ENCODE assay signal across 22 cellular contexts in genomic region chr11:32573228-32573627, GRCh38.
"Had no signal": no experiment of that assay in that cellular context is flagged by ENCODE, and none has a peak within 500 bp of the region (broad histone marks: within the 10 kb centered on the region; RNA-seq: fewer than 3 reads in every experiment).

No MANE protein-coding gene starts in this region.

- H3K4me3 Mint-ChIP-seq: activated T-helper 17 cell treated with anti-CD3 and anti-CD28 coated beads, Interleukin-2, amount 50 U/mL, for 72 hours; naive thymus-derived CD8-positive, alpha-beta T cell; T-helper 2 cell treated with Interferon-gamma antibody and Interleukin-4, amounts not matched to agents 5 μg/mL and 100 μg/mL, for 36 hours; WTC11 had no signal

- H3K4me1 Mint-ChIP-seq: activated T-helper 17 cell treated with anti-CD3 and anti-CD28 coated beads, Interleukin-2, amount 50 U/mL, for 72 hours had no signal

- FAIRE-seq: frontal cortex, TTC549 had no signal

- H3K27ac Mint-ChIP-seq: activated naive CD4-positive, alpha-beta T cell treated with anti-CD3 and anti-CD28 coated beads, Interleukin-2, amount 50 U/mL, for 72 hours; activated T-helper 17 cell treated with anti-CD3 and anti-CD28 coated beads, Interleukin-2, amount 50 U/mL, for 72 hours; naive thymus-derived CD8-positive, alpha-beta T cell; T-helper 2 cell treated with Interferon-gamma antibody and Interleukin-4, amounts not matched to agents 5 μg/mL and 100 μg/mL, for 36 hours; WTC11 had no signal

- H3K9me3 ChIP-seq: left lung, psoas muscle, right atrium auricular region, thyroid gland had no signal

- H3K4me1 ChIP-seq: left lung, psoas muscle, right atrium auricular region, thyroid gland had no signal

- ATAC-seq: activated naive CD4-positive, alpha-beta T cell treated with anti-CD3 and anti-CD28 coated beads, Interleukin-2, amount 50 U/mL, for 72 hours; activated T-helper 17 cell treated with anti-CD3 and anti-CD28 coated beads, Interleukin-2, amount 50 U/mL, for 72 hours; left lung; naive thymus-derived CD8-positive, alpha-beta T cell; psoas muscle; stimulated activated naive CD8-positive, alpha-beta T cell treated with anti-CD3 and anti-CD28 coated beads, Interleukin-15, Interleukin-2, amounts not matched to agents 100 U/mL and 50 U/mL, for 24 hours; WTC11 had no signal

- H3K4me3 ChIP-seq: left lung, lung, psoas muscle, right atrium auricular region, thyroid gland had no signal

- H3K9me3 Mint-ChIP-seq: activated naive CD4-positive, alpha-beta T cell treated with anti-CD3 and anti-CD28 coated beads, Interleukin-2, amount 50 U/mL, for 72 hours; activated T-helper 17 cell treated with anti-CD3 and anti-CD28 coated beads, Interleukin-2, amount 50 U/mL, for 72 hours; naive thymus-derived CD8-positive, alpha-beta T cell; T-helper 2 cell treated with Interferon-gamma antibody and Interleukin-4, amounts not matched to agents 5 μg/mL and 100 μg/mL, for 36 hours had no signal

- H3K36me3 ChIP-seq: brain microvascular endothelial cell, left lung, right atrium auricular region, thyroid gland had no signal

- H3K27me3 ChIP-seq: brain microvascular endothelial cell, right atrium auricular region, thyroid gland had no signal

- H3K36me3 Mint-ChIP-seq: activated naive CD4-positive, alpha-beta T cell treated with anti-CD3 and anti-CD28 coated beads, Interleukin-2, amount 50 U/mL, for 72 hours; naive thymus-derived CD8-positive, alpha-beta T cell; WTC11 had no signal

- H3K27ac ChIP-seq: brain microvascular endothelial cell, left lung, psoas muscle, right atrium auricular region, thyroid gland had no signal

- DNase-seq: activated T-cell treated with anti-CD3 and anti-CD28 coated beads, Interleukin-2, amount 50 U/mL, for 1 hour; aorta; brain microvascular endothelial cell; central memory CD4-positive, alpha-beta T cell; dermis blood vessel endothelial cell; effector memory CD4-positive, alpha-beta T cell; hippocampal formation; kidney glomerular epithelial cell; left lung; naive thymus-derived CD8-positive, alpha-beta T cell; psoas muscle; stimulated activated CD4-positive, alpha-beta T cell treated with anti-CD3 and anti-CD28 coated beads, Interleukin-4, amount 100 ng/mL, for 24 hours; stimulated activated naive CD8-positive, alpha-beta T cell treated with anti-CD3 and anti-CD28 coated beads, Interleukin-15, Interleukin-2, amounts not matched to agents 100 U/mL and 50 U/mL, for 24 hours; thyroid gland had no signal
